ENCODE assay signal across 12 cellular contexts in the genomic region with DNA sequence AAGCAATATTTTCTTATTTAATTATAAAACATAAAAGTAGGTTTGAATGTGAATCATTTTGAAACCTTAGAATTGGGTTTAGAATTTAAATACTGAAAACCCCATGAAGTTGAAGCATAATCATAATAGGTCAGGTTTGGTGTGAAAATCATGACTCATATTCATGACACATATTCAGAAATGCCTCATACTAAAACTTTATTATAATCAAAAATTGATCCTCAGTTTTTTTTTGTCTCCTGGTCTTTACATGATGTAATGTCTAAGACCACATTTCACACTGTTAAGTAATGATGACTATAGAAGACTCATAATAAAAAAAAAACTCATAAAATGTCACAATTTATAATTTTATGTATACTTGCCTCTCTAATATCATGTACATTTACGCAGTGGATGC.
DNase-seq lines count a peak whose midpoint lies in the region; ATAC-seq, FAIRE-seq and TF ChIP-seq lines count a peak whose summit lies in the region.
"Had no signal": no experiment of that assay in that cellular context is flagged by ENCODE, and none has a peak within 500 bp of the region (broad histone marks: within the 10 kb centered on the region; RNA-seq: fewer than 3 reads in every experiment).

No MANE protein-coding gene starts in this region.

- 0 out of 2 replicates have a peak, but pooled peaks cover 4% of the 10 kb centered on the region for H3K36me3 ChIP-seq in DOHH2 (ENCODE audit: control insufficient read depth, low read length)
- no peaks in the 10 kb centered on the region for H3K36me3 ChIP-seq in astrocyte (ENCODE audit: insufficient read depth, low read length)
- H3K36me3 ChIP-seq: vagina had no signal

- peak; percentile 40 for ATAC-seq in GM19463 (IDR thresholded peaks at IDR 0.05; ENCODE audit: unreplicated experiment)
- peak; percentile 42 for ATAC-seq in HG03159 (IDR thresholded peaks at IDR 0.05; ENCODE audit: unreplicated experiment)

- H3K27ac ChIP-seq in DOHH2 (ENCODE audit: low read depth, low read length) (peak overlapping the region; percentile 95), astrocyte (ENCODE audit: low read depth, low read length) (no peak overlapping the region)
- H3K27ac ChIP-seq: vagina had no signal

- H3K9me2 ChIP-seq in DOHH2 (replicated peaks; ENCODE audit: control insufficient read depth, low read length): no peaks in the 10 kb centered on the region

- H2AFZ ChIP-seq in astrocyte (ENCODE audit: low read depth, low read length): no peak overlapping the region

- H3K4me3 Mint-ChIP-seq in astrocyte (ENCODE audit: unreplicated experiment) (no peak overlapping the region), HFFc6 (no peak overlapping the region)

- H3K9me3 Mint-ChIP-seq in astrocyte (ENCODE audit: unreplicated experiment) (no peaks in the 10 kb centered on the region), HFFc6 (no peaks in the 10 kb centered on the region)
- H3K9me3 Mint-ChIP-seq: CD8-positive, alpha-beta memory T cell; T-cell had no signal

- H3K9me3 ChIP-seq in DOHH2 (ENCODE audit: control insufficient read depth, insufficient read depth, low read length) (no peaks in the 10 kb centered on the region), astrocyte (ENCODE audit: insufficient read depth, low read depth, low read length) (no peaks in the 10 kb centered on the region)
- H3K9me3 ChIP-seq: vagina had no signal

- peaks cover 3% of the 10 kb centered on the region for H3K36me3 Mint-ChIP-seq in astrocyte (ENCODE audit: low read depth, unreplicated experiment)
- no peaks in the 10 kb centered on the region for H3K36me3 Mint-ChIP-seq in HFFc6 (ENCODE audit: low read depth)

- H3K79me2 ChIP-seq in DOHH2 (ENCODE audit: control insufficient read depth, low read length): peaks cover 85% of the 10 kb centered on the region
- peaks cover 74% of the 10 kb centered on the region for H3K79me2 ChIP-seq in astrocyte (ENCODE audit: insufficient read depth, low read length)

- FAIRE-seq in astrocyte (lab: Jason Lieb, UNC): no peak

- H3K4me2 ChIP-seq in DOHH2 (ENCODE audit: low read length) (peak overlapping the region; percentile 78), astrocyte (ENCODE audit: low read length) (no peak overlapping the region)

- no peak overlapping the region for H3K9ac ChIP-seq in astrocyte (ENCODE audit: low read length)

- H4K20me1 ChIP-seq in DOHH2 (ENCODE audit: control insufficient read depth, insufficient read depth, low read depth, low read length): no peaks in the 10 kb centered on the region; the same call in 1 of the 2 replicates
- H4K20me1 ChIP-seq in astrocyte (ENCODE audit: insufficient read depth, low read length): peaks cover 36% of the 10 kb centered on the region

- peaks cover 88% of the 10 kb centered on the region for H3K4me1 ChIP-seq in DOHH2 (ENCODE audit: control insufficient read depth, low read length)
- H3K4me1 ChIP-seq in astrocyte (ENCODE audit: insufficient read depth, low read length): peaks cover 29% of the 10 kb centered on the region

- H3F3A ChIP-seq in DOHH2 (ENCODE audit: control insufficient read depth, insufficient read depth): peaks cover 25% of the 10 kb centered on the region

- H3K4me1 Mint-ChIP-seq in astrocyte (ENCODE audit: low read depth, unreplicated experiment): peaks cover 38% of the 10 kb centered on the region
- H3K4me1 Mint-ChIP-seq in HFFc6 (ENCODE audit: low read depth): peaks cover 60% of the 10 kb centered on the region

- TF ChIP-seq CTCF in DOHH2 (IDR thresholded peaks at IDR 0.05; ENCODE audit: low read depth, low read length, poor library complexity, severe bottlenecking) (no peak), astrocyte (IDR thresholded peaks at IDR 0.05; ENCODE audit: insufficient read depth, low read depth, low read length) (no peak), HFFc6 (IDR thresholded peaks at IDR 0.05) (no peak)

- H3K27ac Mint-ChIP-seq in astrocyte (ENCODE audit: unreplicated experiment): no peak overlapping the region
- no peak overlapping the region for H3K27ac Mint-ChIP-seq in HFFc6

- H3K27me3 ChIP-seq in DOHH2 (ENCODE audit: control insufficient read depth, low read length) (no peaks in the 10 kb centered on the region), astrocyte (ENCODE audit: insufficient read depth, low read length) (no peaks in the 10 kb centered on the region)
- H3K27me3 ChIP-seq: vagina had no signal

- DNase-seq in astrocyte (ENCODE audit: low read depth) (peak; percentile 25), retina (no peak), NCI-H128 (lab: John Stamatoyannopoulos, UW; ENCODE audit: unreplicated experiment) (no peak), HFFc6 (no peak), NCI-H2107 treated with DMSO at 0.1 percent for 48 hours (lab: John Stamatoyannopoulos, UW; ENCODE audit: unreplicated experiment) (no peak)
- DNase-seq: activated naive CD4-positive, alpha-beta T cell treated with anti-CD3 and anti-CD28 coated beads, Interleukin-2, amount 50 U/mL, for 16 hours; T-cell had no signal

- no peak overlapping the region for H3K4me3 ChIP-seq in DOHH2 (ENCODE audit: low read length)
- H3K4me3 ChIP-seq in astrocyte (ENCODE audit: insufficient read depth, low read depth, low read length): no peak overlapping the region
- H3K4me3 ChIP-seq: vagina had no signal

- H3K27me3 Mint-ChIP-seq in astrocyte (ENCODE audit: low read depth, unreplicated experiment) (no peaks in the 10 kb centered on the region), HFFc6 (ENCODE audit: insufficient read depth) (no peaks in the 10 kb centered on the region; the same call in 1 of the 2 replicates)
- H3K27me3 Mint-ChIP-seq: CD8-positive, alpha-beta memory T cell; T-cell had no signal
